13 cellular contexts compared by ENCODE assay signal in the genomic region with DNA sequence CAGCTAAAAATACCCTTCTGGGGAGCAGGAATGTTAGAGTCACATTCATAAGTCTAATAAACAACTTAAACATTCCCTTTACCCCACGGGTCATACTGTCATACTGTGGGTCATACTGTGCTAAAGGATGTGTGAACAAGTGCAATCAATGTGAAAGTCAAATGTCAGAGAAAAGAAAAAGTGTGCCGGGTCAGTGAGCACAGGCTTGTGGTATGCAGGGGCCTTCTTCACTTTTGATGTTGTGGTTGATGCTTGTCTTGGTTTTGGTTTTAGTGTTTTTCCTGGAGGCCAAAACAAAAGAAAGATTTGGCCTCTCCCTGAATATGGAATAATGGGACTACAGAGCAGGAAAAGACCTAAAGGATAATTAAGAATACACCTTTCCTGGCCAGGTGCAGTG.
DNase-seq lines count a peak whose midpoint lies in the region; ATAC-seq and TF ChIP-seq lines count a peak whose summit lies in the region.
"Had no signal": no experiment of that assay in that cellular context is flagged by ENCODE, and none has a peak within 500 bp of the region (broad histone marks: within the 10 kb centered on the region; RNA-seq: fewer than 3 reads in every experiment).

No MANE protein-coding gene starts in this region.

- in situ Hi-C loops in astrocyte of the cerebellum (cut with HindIII; ENCODE audit: low sequenced_read_pairs): loop anchor here (25.0 kb wide), 1 partner anchor 482 kb away; no protein-coding TSS in a partner anchor

- CTCF ChIA-PET in Calu3 (lab: Charles Lee): interaction anchor here (0.6 kb wide), 1 partner anchor 521 kb away, joined by 3 read pairs; no protein-coding TSS in a partner anchor

- no peak overlapping the region for H3K4me3 ChIP-seq in astrocyte of the cerebellum (ENCODE audit: low read depth, low read length)
- H3K4me3 ChIP-seq: pancreas, PC-9 had no signal

- DNase-seq in astrocyte of the cerebellum (ENCODE audit: low read depth): peak; percentile 8
- DNase-seq in HUDEP-2 (lab: John Stamatoyannopoulos, UW; ENCODE audit: unreplicated experiment in 76 of 76): no peak
- DNase-seq in NCI-H2029 treated with DMSO at 0.1 percent for 48 hours (lab: John Stamatoyannopoulos, UW): no peak
- no peak for DNase-seq in Calu3
- no peak for DNase-seq in NCI-H1436 treated with DMSO at 0.1 percent for 48 hours (lab: John Stamatoyannopoulos, UW)
- DNase-seq: CD4-positive, CD25-positive, alpha-beta regulatory T cell; GOT3; pancreas; PC-9 had no signal

- peak; percentile 91 for ATAC-seq in GM18517 (IDR thresholded peaks at IDR 0.05; ENCODE audit: unreplicated experiment)
- ATAC-seq in GM21381 (IDR thresholded peaks at IDR 0.05; ENCODE audit: unreplicated experiment): peak; percentile 98
- peak; percentile 90 for ATAC-seq in HG03064 (IDR thresholded peaks at IDR 0.05; ENCODE audit: low read depth, unreplicated experiment)
- ATAC-seq: pancreas had no signal

- H3K36me3 Mint-ChIP-seq in Calu3 (ENCODE audit: insufficient read depth, unreplicated experiment): no peaks in the 10 kb centered on the region
- H3K36me3 Mint-ChIP-seq: activated naive CD8-positive, alpha-beta T cell; CD4-positive, CD25-positive, alpha-beta regulatory T cell had no signal

- BruUV-seq in Calu3 (replicated peaks; lab: Mats Ljungman, UMichigan): no TSS peak

- intact Hi-C loops in Calu3 (cut with micrococcal nuclease; ENCODE audit: unreplicated experiment): loop anchor here (5.0 to 10.0 kb wide), 2 partner anchors 337 to 495 kb away; no protein-coding TSS in a partner anchor

- H3K27me3 Mint-ChIP-seq in Calu3 (ENCODE audit: unreplicated experiment): no peaks in the 10 kb centered on the region

- H3K4me3 Mint-ChIP-seq in Calu3 (ENCODE audit: low read depth, unreplicated experiment): no peak overlapping the region
- H3K4me3 Mint-ChIP-seq: activated naive CD8-positive, alpha-beta T cell; CD4-positive, CD25-positive, alpha-beta regulatory T cell had no signal

- no peak overlapping the region for H3K27ac Mint-ChIP-seq in Calu3 (ENCODE audit: unreplicated experiment)
- H3K27ac Mint-ChIP-seq: activated naive CD8-positive, alpha-beta T cell; CD4-positive, CD25-positive, alpha-beta regulatory T cell had no signal

- H3K4me1 Mint-ChIP-seq in Calu3 (ENCODE audit: low read depth, unreplicated experiment): peaks cover 8% of the 10 kb centered on the region
- H3K4me1 Mint-ChIP-seq: CD4-positive, CD25-positive, alpha-beta regulatory T cell had no signal

- TF ChIP-seq CTCF in astrocyte of the cerebellum (IDR thresholded peaks at IDR 0.05; ENCODE audit: low read depth, low read length, missing control alignments): no peak
- no peak for TF ChIP-seq CTCF in Calu3 (IDR thresholded peaks at IDR 0.05; ENCODE audit: unreplicated experiment)

- no peaks in the 10 kb centered on the region for H3K9me3 Mint-ChIP-seq in Calu3 (ENCODE audit: low read depth, unreplicated experiment)
- H3K9me3 Mint-ChIP-seq: CD4-positive, CD25-positive, alpha-beta regulatory T cell had no signal
